ENCODE assay signal across 7 cellular contexts in genomic region chr21:33931799-33932390, GRCh38. TPM values are rescaled to one million over a fixed set of nuclear protein-coding genes. Genes with fewer than 3 reads are reported as not detected.
A peak's percentile ranks its signal among the peaks of the same experiment; 100 is the strongest.
DNase-seq lines count a peak whose midpoint lies in the region; ATAC-seq and TF ChIP-seq lines count a peak whose summit lies in the region.

No MANE protein-coding gene starts in this region.

- no peaks in the 10 kb centered on the region for H3K36me3 ChIP-seq in HUES48 (ENCODE audit: control insufficient read depth, insufficient read depth, low read length)

- peak overlapping the region; percentile 76 for H3K27ac ChIP-seq in HUES48 (ENCODE audit: low read depth, low read length)
- H3K27ac ChIP-seq in VCaP = peak overlapping the region; percentile 88
- peak overlapping the region; percentile 83 for H3K27ac ChIP-seq in foreskin keratinocyte

- H3K27me3 ChIP-seq in HUES48 (ENCODE audit: control insufficient read depth, insufficient read depth, low read length) = no peaks in the 10 kb centered on the region
- H3K27me3 ChIP-seq in foreskin keratinocyte = no peaks in the 10 kb centered on the region

- intact Hi-C loops in sciatic nerve (cut with DNase I) (no loop called here), posterior cingulate gyrus (cut with DNase I) (no loop called here)

- H3K9me3 ChIP-seq in HUES48 (ENCODE audit: control insufficient read depth, insufficient read depth, low read length) = peaks cover 3% of the 10 kb centered on the region; the same call in 1 of the 2 replicates

- TF ChIP-seq CTCF in VCaP (conservative IDR thresholded peaks at IDR 0.05) (no peak), foreskin keratinocyte (conservative IDR thresholded peaks at IDR 0.05) (no peak)

- DNase-seq in foreskin keratinocyte (no peak), sciatic nerve (ENCODE audit: low spot score) (no peak), posterior cingulate gyrus (no peak), dedifferentiated amniotic fluid mesenchymal stem cell (ENCODE audit: extremely low spot score) (no peak)

- H3K4me3 ChIP-seq in HUES48 (ENCODE audit: low read depth, low read length) = peak overlapping the region; percentile 53

- H3K9ac ChIP-seq in HUES48 (ENCODE audit: low read depth, low read length) = peak overlapping the region; percentile 57; the same call in 1 of the 2 replicates

- ATAC-seq in foreskin keratinocyte (no peak), sciatic nerve (peak; percentile 89), HG02870 (IDR thresholded peaks at IDR 0.05; ENCODE audit: unreplicated experiment) (no peak)

- H3K4me1 ChIP-seq in HUES48 (ENCODE audit: control insufficient read depth, insufficient read depth, low read length) = 0 out of 2 replicates have a peak, but pooled peaks cover 3% of the 10 kb centered on the region
- H3K4me1 ChIP-seq in foreskin keratinocyte = no peaks in the 10 kb centered on the region

RNA-seq across cellular contexts. Expression of gene ATP5PO, which starts 16.3 kb away (rescaled TPM):
- 154 and 181 TPM in 2 replicates for total RNA-seq in foreskin keratinocyte
- polyA plus RNA-seq in foreskin keratinocyte = 271 and 310 TPM in 2 replicates
- 112 TPM for total RNA-seq in sciatic nerve
